Comparison of ENCODE assay signal across 16 cellular contexts in the genomic region with DNA sequence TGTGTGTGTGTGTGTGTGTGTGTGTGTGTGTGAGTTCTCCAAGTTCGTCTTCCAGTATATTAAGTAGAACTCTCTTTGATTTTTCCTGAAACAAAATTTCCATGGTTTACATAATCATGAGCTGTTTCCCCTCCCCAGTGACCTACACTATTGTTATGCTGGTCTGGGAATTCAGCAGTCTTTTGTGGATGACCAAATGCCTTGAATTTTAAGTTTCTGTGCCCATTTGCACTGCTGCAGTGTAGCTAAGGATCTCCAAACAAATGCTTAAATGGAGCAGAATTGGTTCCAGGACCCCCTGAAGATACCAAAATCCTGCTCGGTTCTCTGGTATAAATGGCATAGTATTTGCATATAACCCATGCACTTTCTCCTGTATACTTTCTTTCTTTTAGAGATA.
"Had no signal": no experiment of that assay in that cellular context is flagged by ENCODE, and none has a peak within 500 bp of the region (broad histone marks: within the 10 kb centered on the region; RNA-seq: fewer than 3 reads in every experiment).

No MANE protein-coding gene starts in this region.

- H3K27me3 Mint-ChIP-seq: activated CD4-positive, alpha-beta memory T cell treated with anti-CD3 and anti-CD28 coated beads for 36 hours; activated naive CD8-positive, alpha-beta T cell treated with anti-CD3 and anti-CD28 coated beads, Interleukin-2, amount 10 ng/mL, durations not matched to agents 7 days and 5 days; activated T-cell treated with anti-CD3 and anti-CD28 coated beads, Interleukin-2, amount 50 U/mL, for 24 hours; stimulated activated naive B cell treated with anti-CD40 and anti-IgM and Interleukin-4, amounts not matched to agents 10 μg/mL and 1 μg/mL and 100 μg/mL, for 72 hours had no signal

- H3K27ac Mint-ChIP-seq: activated CD4-positive, alpha-beta memory T cell treated with anti-CD3 and anti-CD28 coated beads for 36 hours; activated naive CD8-positive, alpha-beta T cell treated with anti-CD3 and anti-CD28 coated beads, Interleukin-2, amount 10 ng/mL, durations not matched to agents 7 days and 5 days; activated T-cell treated with anti-CD3 and anti-CD28 coated beads, Interleukin-2, amount 50 U/mL, for 24 hours; activated T-helper 2 cell treated with anti-CD3 and anti-CD28 coated beads, Interferon-gamma antibody, Interleukin-2, Interleukin-4, amounts not matched to agents 10 μg/mL and 5 μg/mL and 100 μg/mL, durations not matched to agents 14 hours and 24 hours and 36 hours; stimulated activated naive B cell treated with anti-CD40 and anti-IgM and Interleukin-4, amounts not matched to agents 10 μg/mL and 1 μg/mL and 100 μg/mL, for 72 hours had no signal

- DNase-seq: activated CD4-positive, alpha-beta memory T cell treated with anti-CD3 and anti-CD28 coated beads for 36 hours; activated CD4-positive, alpha-beta T cell treated with anti-CD3 and anti-CD28 coated beads for 4 hours; activated naive CD4-positive, alpha-beta T cell treated with Interleukin-2 at 50 U/mL for 16 hours; activated naive CD8-positive, alpha-beta T cell treated with anti-CD3 and anti-CD28 coated beads, Interleukin-2, amount 10 ng/mL, durations not matched to agents 7 days and 5 days; activated T-cell treated with anti-CD3 and anti-CD28 coated beads, Interleukin-2, amount 50 U/mL, for 24 hours; brain microvascular endothelial cell; effector memory CD4-positive, alpha-beta T cell; esophagus squamous epithelium; left lung; pancreas; stimulated activated naive B cell treated with anti-CD40 and anti-IgM and Interleukin-4, amounts not matched to agents 10 μg/mL and 1 μg/mL and 100 μg/mL, for 72 hours; SW 1271; thyroid gland had no signal

- H3K4me3 Mint-ChIP-seq: activated CD4-positive, alpha-beta memory T cell treated with anti-CD3 and anti-CD28 coated beads for 36 hours; activated naive CD8-positive, alpha-beta T cell treated with anti-CD3 and anti-CD28 coated beads, Interleukin-2, amount 10 ng/mL, durations not matched to agents 7 days and 5 days; activated T-cell treated with anti-CD3 and anti-CD28 coated beads, Interleukin-2, amount 50 U/mL, for 24 hours; central memory CD8-positive, alpha-beta T cell; stimulated activated naive B cell treated with anti-CD40 and anti-IgM and Interleukin-4, amounts not matched to agents 10 μg/mL and 1 μg/mL and 100 μg/mL, for 72 hours had no signal

- H3K4me1 ChIP-seq: esophagus squamous epithelium, left lung, pancreas, thyroid gland had no signal

- H3K27me3 ChIP-seq: brain microvascular endothelial cell, left lung, pancreas, thyroid gland had no signal

- H3K27ac ChIP-seq: brain microvascular endothelial cell, coronary artery, esophagus squamous epithelium, left lung, pancreas, thyroid gland had no signal

- H3K36me3 ChIP-seq: brain microvascular endothelial cell, esophagus squamous epithelium, left lung, pancreas, thyroid gland had no signal

- H3K36me3 Mint-ChIP-seq: activated CD4-positive, alpha-beta memory T cell treated with anti-CD3 and anti-CD28 coated beads for 36 hours; activated naive CD8-positive, alpha-beta T cell treated with anti-CD3 and anti-CD28 coated beads, Interleukin-2, amount 10 ng/mL, durations not matched to agents 7 days and 5 days; stimulated activated naive B cell treated with anti-CD40 and anti-IgM and Interleukin-4, amounts not matched to agents 10 μg/mL and 1 μg/mL and 100 μg/mL, for 72 hours had no signal

- H3K4me3 ChIP-seq: coronary artery, esophagus squamous epithelium, left lung, pancreas, thyroid gland had no signal

- H3K9me3 ChIP-seq: esophagus squamous epithelium, left lung, pancreas, thyroid gland had no signal

- H3K9me3 Mint-ChIP-seq: activated CD4-positive, alpha-beta memory T cell treated with anti-CD3 and anti-CD28 coated beads for 36 hours; activated naive CD8-positive, alpha-beta T cell treated with anti-CD3 and anti-CD28 coated beads, Interleukin-2, amount 10 ng/mL, durations not matched to agents 7 days and 5 days; activated T-cell treated with anti-CD3 and anti-CD28 coated beads, Interleukin-2, amount 50 U/mL, for 24 hours; activated T-helper 2 cell treated with anti-CD3 and anti-CD28 coated beads, Interferon-gamma antibody, Interleukin-2, Interleukin-4, amounts not matched to agents 10 μg/mL and 5 μg/mL and 100 μg/mL, durations not matched to agents 14 hours and 24 hours and 36 hours; central memory CD8-positive, alpha-beta T cell; stimulated activated naive B cell treated with anti-CD40 and anti-IgM and Interleukin-4, amounts not matched to agents 10 μg/mL and 1 μg/mL and 100 μg/mL, for 72 hours had no signal

- ATAC-seq: left lung; pancreas; stimulated activated naive B cell treated with anti-CD40 and anti-IgM and Interleukin-4, amounts not matched to agents 10 μg/mL and 1 μg/mL and 100 μg/mL, for 72 hours had no signal

- H3K4me1 Mint-ChIP-seq: activated naive CD8-positive, alpha-beta T cell treated with anti-CD3 and anti-CD28 coated beads, Interleukin-2, amount 10 ng/mL, durations not matched to agents 7 days and 5 days; central memory CD8-positive, alpha-beta T cell; stimulated activated naive B cell treated with anti-CD40 and anti-IgM and Interleukin-4, amounts not matched to agents 10 μg/mL and 1 μg/mL and 100 μg/mL, for 72 hours had no signal
